ENCODE assay signal across 11 cellular contexts in the genomic region with DNA sequence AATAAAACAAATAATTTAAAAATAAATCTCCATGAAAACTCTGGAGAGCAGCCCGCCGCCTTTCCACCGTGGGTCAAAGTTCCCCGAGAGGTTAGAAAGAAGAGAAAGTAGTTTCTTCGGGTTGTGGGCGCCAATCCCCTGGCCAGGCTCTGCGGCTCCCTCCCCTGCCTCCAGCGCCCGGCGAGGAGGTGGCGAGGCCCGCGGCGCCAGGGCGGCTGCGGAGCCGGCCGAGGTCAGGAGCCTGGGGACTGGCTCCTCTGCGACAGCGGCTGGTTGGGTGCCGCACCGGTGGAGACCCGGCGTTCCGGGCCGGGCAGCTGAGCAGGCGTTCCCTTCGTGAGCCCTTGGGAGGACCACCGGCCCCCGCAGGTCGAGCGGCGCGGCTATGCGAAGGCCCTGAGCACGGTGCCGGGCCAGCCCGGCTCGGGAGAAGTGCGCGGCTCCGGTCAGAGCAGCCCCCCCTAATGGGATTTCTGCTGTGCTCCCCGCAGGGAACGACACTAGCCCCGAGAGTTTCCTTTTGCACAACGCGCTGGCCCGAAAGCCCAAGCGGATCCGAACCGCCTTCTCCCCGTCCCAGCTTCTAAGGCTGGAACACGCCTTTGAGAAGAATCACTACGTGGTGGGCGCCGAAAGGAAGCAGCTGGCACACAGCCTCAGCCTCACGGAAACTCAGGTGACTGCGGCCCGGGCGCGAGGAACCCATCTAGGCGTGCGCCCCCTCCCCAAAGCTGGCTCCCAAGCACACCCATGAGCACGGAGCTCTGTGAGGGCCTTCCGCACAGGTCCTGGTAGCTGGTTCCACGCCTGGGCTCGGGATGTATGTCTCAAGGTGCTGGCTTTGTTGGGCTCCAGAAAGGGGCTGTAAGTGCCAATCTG. TPM values are rescaled to one million over a fixed set of nuclear protein-coding genes. Genes with fewer than 3 reads are reported as not detected.
DNase-seq lines count a peak whose midpoint lies in the region; FAIRE-seq and TF ChIP-seq lines count a peak whose summit lies in the region.
"Had no signal": no experiment of that assay in that cellular context is flagged by ENCODE, and none has a peak within 500 bp of the region (broad histone marks: within the 10 kb centered on the region; RNA-seq: fewer than 3 reads in every experiment).

No MANE protein-coding gene starts in this region.

- H3K79me2 ChIP-seq in endothelial cell of umbilical vein (ENCODE audit: control insufficient read depth, insufficient read depth, low read length), result no peaks in the 10 kb centered on the region

- CTCF ChIA-PET in endothelial cell of umbilical vein (lab: Charles Lee), result interaction anchor here (1.0 to 2.5 kb wide), 3 partner anchors 8 to 329 kb away, joined by 3 to 8 read pairs (median 3); no protein-coding TSS in a partner anchor

- no peak overlapping the region for H3K4me3 ChIP-seq in endothelial cell of umbilical vein (replicated peaks in 1 of 3; ENCODE audit: insufficient read depth in 1 of 3, low read depth in 1 of 3, low read length in 3 of 3)

- dilution Hi-C loops in endothelial cell of umbilical vein (cut with MboI; ENCODE audit: extremely low pct_ligation_motif_present, low sequenced_read_pairs), result no loop called here

- TF ChIP-seq POLR2A in endothelial cell of umbilical vein (IDR thresholded peaks at IDR 0.05; ENCODE audit: low read depth, low read length), result no peak

- no peak overlapping the region for H3K27ac Mint-ChIP-seq in activated T-cell treated with anti-CD3 and anti-CD28 coated beads, Interleukin-2, amount 50 U/mL, for 24 hours
- no peak overlapping the region for H3K27ac Mint-ChIP-seq in mesothelial cell of epicardium
- peak overlapping the region; percentile 94 for H3K27ac Mint-ChIP-seq in type B pancreatic cell

- no peak overlapping the region for H3K9ac ChIP-seq in endothelial cell of umbilical vein (replicated peaks; ENCODE audit: extremely low read depth, insufficient read depth, low read length)

- H2AFZ ChIP-seq in endothelial cell of umbilical vein (ENCODE audit: low read depth, low read length), result no peak overlapping the region

- no peak for TF ChIP-seq CTCF in endothelial cell of umbilical vein (IDR thresholded peaks at IDR 0.05; ENCODE audit: extremely low read depth in 1 of 2, insufficient read depth in 1 of 2, low read depth in 1 of 2, low read length in 2 of 2)
- no peak for TF ChIP-seq CTCF in mesothelial cell of epicardium (IDR thresholded peaks at IDR 0.05; ENCODE audit: unreplicated experiment)
- TF ChIP-seq CTCF in type B pancreatic cell (conservative IDR thresholded peaks at IDR 0.05), result no peak

- no TSS peak for BruUV-seq in endothelial cell of umbilical vein (replicated peaks; lab: Mats Ljungman, UMichigan)

- no peaks in the 10 kb centered on the region for H3K36me3 ChIP-seq in endothelial cell of umbilical vein (ENCODE audit: control insufficient read depth in 2 of 2, extremely low read depth in 1 of 2, insufficient read depth in 2 of 2, low read length in 2 of 2)

- FAIRE-seq in endothelial cell of umbilical vein (lab: Jason Lieb, UNC), result no peak

- H3K9me1 ChIP-seq in endothelial cell of umbilical vein (replicated peaks; ENCODE audit: control insufficient read depth, extremely low read depth, insufficient read depth, low read length), result no peaks in the 10 kb centered on the region

- H3K36me3 Mint-ChIP-seq in activated T-cell treated with anti-CD3 and anti-CD28 coated beads, Interleukin-2, amount 50 U/mL, for 24 hours (ENCODE audit: low read depth), result no peaks in the 10 kb centered on the region
- peaks cover 1% of the 10 kb centered on the region for H3K36me3 Mint-ChIP-seq in mesothelial cell of epicardium
- peaks cover 30% of the 10 kb centered on the region for H3K36me3 Mint-ChIP-seq in type B pancreatic cell

- H3K9me3 ChIP-seq in endothelial cell of umbilical vein (replicated peaks; ENCODE audit: control insufficient read depth, insufficient read depth, low read length), result no peaks in the 10 kb centered on the region

- peaks cover 38% of the 10 kb centered on the region for H3K4me1 Mint-ChIP-seq in activated T-cell treated with anti-CD3 and anti-CD28 coated beads, Interleukin-2, amount 50 U/mL, for 24 hours (ENCODE audit: low read depth)
- H3K4me1 Mint-ChIP-seq in mesothelial cell of epicardium (peaks cover 25% of the 10 kb centered on the region), type B pancreatic cell (ENCODE audit: unreplicated experiment) (peaks cover 39% of the 10 kb centered on the region)

- H3K4me3 Mint-ChIP-seq in activated T-cell treated with anti-CD3 and anti-CD28 coated beads, Interleukin-2, amount 50 U/mL, for 24 hours, result peak overlapping the region; percentile 51
- H3K4me3 Mint-ChIP-seq in mesothelial cell of epicardium, result peak overlapping the region; percentile 65
- peak overlapping the region; percentile 92 for H3K4me3 Mint-ChIP-seq in type B pancreatic cell

- no peak for DNase-seq in activated T-cell treated with anti-CD3 and anti-CD28 coated beads, Interleukin-2, amount 50 U/mL, for 24 hours
- no peak for DNase-seq in activated T-cell treated with anti-CD3 and anti-CD28 coated beads, Interleukin-2, amount 50 U/mL, for 1 hour
- DNase-seq in endothelial cell of umbilical vein (ENCODE audit: low read depth, low spot score), result no peak
- no peak for DNase-seq in mesothelial cell of epicardium (ENCODE audit: low spot score in 2 of 2, unreplicated experiment in 2 of 2)
- no peak for DNase-seq in type B pancreatic cell (ENCODE audit: extremely low spot score, unreplicated experiment)
- DNase-seq in MV-4-11 (lab: John Stamatoyannopoulos, UW), result no peak
- DNase-seq in occipital lobe (lab: John Stamatoyannopoulos, UW), result no peak
- no peak for DNase-seq in activated CD4-positive, alpha-beta T cell treated with anti-CD3 and anti-CD28 coated beads for 1 hour
- DNase-seq: amniotic stem cell, hypothalamus, NCI-H524 treated with DMSO at 0.1 percent for 48 hours had no signal

- no peak overlapping the region for H3K27ac ChIP-seq in endothelial cell of umbilical vein (ENCODE audit: insufficient read depth, low read depth, low read length)

- H3K4me1 ChIP-seq in endothelial cell of umbilical vein (ENCODE audit: control insufficient read depth, extremely low read depth, insufficient read depth, low read length), result peaks cover 2% of the 10 kb centered on the region

- no peaks in the 10 kb centered on the region for H3K9me3 Mint-ChIP-seq in activated T-cell treated with anti-CD3 and anti-CD28 coated beads, Interleukin-2, amount 50 U/mL, for 24 hours
- H3K9me3 Mint-ChIP-seq in mesothelial cell of epicardium, result no peaks in the 10 kb centered on the region
- no peaks in the 10 kb centered on the region for H3K9me3 Mint-ChIP-seq in type B pancreatic cell

- no peak overlapping the region for H3K4me2 ChIP-seq in endothelial cell of umbilical vein (ENCODE audit: insufficient read depth, low read length)

- intact Hi-C loops in endothelial cell of umbilical vein (cut with micrococcal nuclease), result loop anchor here (2.0 kb wide), 1 partner anchor 501 kb away; a partner anchor contains a TSS

- POLR2A ChIA-PET in endothelial cell of umbilical vein (lab: Charles Lee), result no interaction called here

- peaks cover 90 to 97% of the 10 kb centered on the region in 2 experiments for H3K27me3 ChIP-seq in endothelial cell of umbilical vein (ENCODE audit: control insufficient read depth in 2 of 2, insufficient read depth in 2 of 2, low read length in 2 of 2)

- no peaks in the 10 kb centered on the region for H4K20me1 ChIP-seq in endothelial cell of umbilical vein (replicated peaks; ENCODE audit: control insufficient read depth, extremely low read depth, insufficient read depth, low read length)

- H3K27me3 Mint-ChIP-seq in activated T-cell treated with anti-CD3 and anti-CD28 coated beads, Interleukin-2, amount 50 U/mL, for 24 hours, result peaks cover 88% of the 10 kb centered on the region
- H3K27me3 Mint-ChIP-seq in mesothelial cell of epicardium (ENCODE audit: low read depth) (peaks cover 96% of the 10 kb centered on the region), type B pancreatic cell (peaks cover 83% of the 10 kb centered on the region)

TF ChIP-seq in endothelial cell of umbilical vein, 7 proteins besides CTCF, POLR2A, EP300 and RAD21:
- no peak for TF ChIP-seq MYC (IDR thresholded peaks at IDR 0.05; ENCODE audit: low read depth, low read length)
- peak; percentile 97 for TF ChIP-seq EZH2 (IDR thresholded peaks at IDR 0.05; ENCODE audit: borderline replicate concordance, low read depth, low read length, severe bottlenecking)

RNA-seq across cellular contexts. Expression of a gene that starts 2.8 kb away (rescaled TPM):
- total RNA-seq in endothelial cell of umbilical vein, result not detected in 2 replicates
- not detected in 2 replicates for polyA plus RNA-seq in endothelial cell of umbilical vein
- not detected in 2 replicates for polyA plus RNA-seq in endothelial cell of umbilical vein (2011; cell fraction: cytosol; rRNA removed)
- not detected in 2 replicates for polyA plus RNA-seq in endothelial cell of umbilical vein (2011; cell fraction: nucleus; rRNA removed)
- polyA plus RNA-seq in endothelial cell of umbilical vein (2012), result not detected in 2 replicates
- polyA minus RNA-seq in endothelial cell of umbilical vein, result not detected in 2 replicates
- not detected for polyA minus RNA-seq in endothelial cell of umbilical vein (2011; cell fraction: cytosol; rRNA and poly(A)+ RNA removed)
- polyA minus RNA-seq in endothelial cell of umbilical vein (2011; cell fraction: nucleus; rRNA and poly(A)+ RNA removed), result not detected in 2 replicates
- total RNA-seq in mesothelial cell of epicardium, result 2.0 to 3.0 TPM (median 2.8 TPM) in 3 replicates
- total RNA-seq in type B pancreatic cell (ENCODE audit: low replicate concordance), result 24.7 and 29.9 TPM in 2 replicates
- 2.0 TPM for total RNA-seq in occipital lobe
